ENCODE assay signal across 1 cellular context in genomic region chr12:5830121-5830520, GRCh38.
TF ChIP-seq lines count a peak whose summit lies in the region.

No MANE protein-coding gene starts in this region.

TF ChIP-seq in K562, 482 proteins besides CTCF, POLR2A, EP300 and RAD21:
- TF ChIP-seq BDP1 (IDR thresholded peaks at IDR 0.05; ENCODE audit: insufficient read depth, insufficient read length), result no peak
- no peak for TF ChIP-seq JUN (IDR thresholded peaks at IDR 0.05; ENCODE audit: borderline replicate concordance, low read depth, low read length)
- TF ChIP-seq JUN (CRISPR knock-in tag; IDR thresholded peaks at IDR 0.05; ENCODE audit: borderline replicate concordance), result no peak
- no peak for TF ChIP-seq HNRNPUL1 (IDR thresholded peaks at IDR 0.05; ENCODE audit: low read length)
- TF ChIP-seq ZNF717 (CRISPR knock-in tag; IDR thresholded peaks at IDR 0.05), result no peak
- TF ChIP-seq NR2C2 (CRISPR knock-in tag; IDR thresholded peaks at IDR 0.05), result no peak
- TF ChIP-seq NR2C2 (tag; IDR thresholded peaks at IDR 0.05), result no peak
- no peak for TF ChIP-seq E2F1 (CRISPR knock-in tag; IDR thresholded peaks at IDR 0.05)
- no peak for TF ChIP-seq NR0B1 (IDR thresholded peaks at IDR 0.05; ENCODE audit: partially characterized antibody)
- peak; percentile 36 for TF ChIP-seq RFX1 (IDR thresholded peaks at IDR 0.05)
